ENCODE assay signal across 12 cellular contexts in the genomic region with DNA sequence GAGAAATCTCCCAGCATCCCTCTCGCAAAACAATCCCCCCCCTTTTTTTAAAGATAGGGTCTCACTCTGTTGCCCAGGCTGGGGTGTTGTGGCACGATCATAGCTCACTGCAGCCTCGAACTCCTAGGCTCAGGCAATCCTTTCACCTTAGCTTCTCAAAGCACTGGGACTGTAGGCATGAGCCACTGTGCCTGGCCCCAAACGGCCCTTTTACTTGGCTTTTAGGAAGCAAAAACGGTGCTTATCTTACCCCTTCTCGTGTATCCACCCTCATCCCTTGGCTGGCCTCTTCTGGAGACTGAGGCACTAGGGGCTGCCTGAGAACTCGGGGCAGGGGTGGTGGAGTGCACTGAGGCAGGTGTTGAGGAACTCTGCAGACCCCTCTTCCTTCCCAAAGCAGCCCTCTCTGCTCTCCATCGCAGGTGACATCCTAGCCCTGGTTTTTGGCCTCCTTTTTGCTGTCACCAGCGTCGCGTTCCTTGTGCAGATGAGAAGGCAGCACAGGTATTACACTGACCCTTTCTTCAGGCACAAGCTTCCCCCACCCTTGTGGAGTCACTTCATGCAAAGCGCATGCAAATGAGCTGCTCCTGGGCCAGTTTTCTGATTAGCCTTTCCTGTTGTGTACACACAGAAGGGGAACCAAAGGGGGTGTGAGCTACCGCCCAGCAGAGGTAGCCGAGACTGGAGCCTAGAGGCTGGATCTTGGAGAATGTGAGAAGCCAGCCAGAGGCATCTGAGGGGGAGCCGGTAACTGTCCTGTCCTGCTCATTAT. TPM values are rescaled to one million over a fixed set of nuclear protein-coding genes. Genes with fewer than 3 reads are reported as not detected.
A peak's percentile ranks its signal among the peaks of the same experiment; 100 is the strongest.
DNase-seq lines count a peak whose midpoint lies in the region; ATAC-seq and TF ChIP-seq lines count a peak whose summit lies in the region.
"Had no signal": no experiment of that assay in that cellular context is flagged by ENCODE, and none has a peak within 500 bp of the region (broad histone marks: within the 10 kb centered on the region; RNA-seq: fewer than 3 reads in every experiment).

No MANE protein-coding gene starts in this region.

- no peaks in the 10 kb centered on the region for H3K9me3 ChIP-seq in NT2/D1 (ENCODE audit: insufficient read depth, low read length)
- no peaks in the 10 kb centered on the region for H3K9me3 ChIP-seq in gastroesophageal sphincter
- H3K9me3 ChIP-seq: heart left ventricle, SJCRH30 had no signal

- H3K4me3 ChIP-seq in NT2/D1 (ENCODE audit: insufficient read length, low read depth), result no peak overlapping the region
- H3K4me3 ChIP-seq in gastroesophageal sphincter, result no peak overlapping the region
- H3K4me3 ChIP-seq: heart left ventricle, SJCRH30 had no signal

- DNase-seq in AG08396 (ENCODE audit: low spot score) (peak; percentile 52), GM20000 (ENCODE audit: low spot score) (peak; percentile 66), NT2/D1 (ENCODE audit: low read depth, low spot score) (peak; percentile 72), retina (no peak)
- no peak for DNase-seq in activated CD8-positive, alpha-beta memory T cell treated with anti-CD3 and anti-CD28 coated beads, Interleukin-2, amount 50 U/mL, for 4 hours
- DNase-seq: activated CD4-positive, alpha-beta memory T cell treated with anti-CD3 and anti-CD28 coated beads for 36 hours; heart left ventricle; SJCRH30 had no signal

- ATAC-seq in gastroesophageal sphincter (peak; percentile 56), GM21786 (IDR thresholded peaks at IDR 0.05; ENCODE audit: unreplicated experiment) (no peak), GM21717 (IDR thresholded peaks at IDR 0.05; ENCODE audit: unreplicated experiment) (no peak)
- ATAC-seq: natural killer cell treated with Interleukin-12 subunit alpha and Interleukin-12 subunit beta and Interleukin-15 and Interleukin-18, amount 100 ng/mL, for 72 hours had no signal

- peaks cover 43% of the 10 kb centered on the region for H3K36me3 ChIP-seq in NT2/D1 (ENCODE audit: insufficient read depth, insufficient read length, low read length)
- H3K36me3 ChIP-seq in gastroesophageal sphincter, result peaks cover 0 to 40% of the 10 kb centered on the region in 2 donors

- H3K4me1 ChIP-seq in NT2/D1 (ENCODE audit: insufficient read depth, insufficient read length) (peaks cover 24% of the 10 kb centered on the region), gastroesophageal sphincter (peaks cover 0 to 69% (median 8%) of the 10 kb centered on the region in 3 donors)
- H3K4me1 ChIP-seq: SJCRH30 had no signal

- H3K9ac ChIP-seq in NT2/D1 (ENCODE audit: insufficient read length, low read depth), result no peak overlapping the region

- TF ChIP-seq CTCF in GM20000 (IDR thresholded peaks at IDR 0.05; ENCODE audit: extremely low read depth, missing control alignments) (no peak), gastroesophageal sphincter (IDR thresholded peaks at IDR 0.05) (no peak)

- TF ChIP-seq POLR2A in gastroesophageal sphincter (IDR thresholded peaks at IDR 0.05), result peak in 1 of 2 donors; percentile 57

- WGBS in gastroesophageal sphincter (ENCODE audit: low coverage in 1 of 2), 2 donors, result 28 to 39% methylated on average over 8 to 9 of the region's 15 CpGs

- peak overlapping the region; percentile 11 to 98 (median 90) for H3K27ac ChIP-seq in gastroesophageal sphincter
- H3K27ac ChIP-seq: SJCRH30 had no signal

- no peaks in the 10 kb centered on the region for H3K27me3 ChIP-seq in NT2/D1 (ENCODE audit: insufficient read depth, insufficient read length)
- no peaks in the 10 kb centered on the region for H3K27me3 ChIP-seq in gastroesophageal sphincter
- H3K27me3 ChIP-seq: SJCRH30 had no signal

- no peak for TF ChIP-seq EP300 in gastroesophageal sphincter (IDR thresholded peaks at IDR 0.05)

RNA-seq across cellular contexts. Expression of gene CA9, which starts 6.8 kb away (rescaled TPM):
- total RNA-seq in gastroesophageal sphincter, result 1 to 10 TPM in 1 of 4 donors, not detected in 3; 3.9 TPM
- total RNA-seq: natural killer cell treated with Interleukin-12 subunit alpha and Interleukin-12 subunit beta and Interleukin-15 and Interleukin-18, amount 100 ng/mL, for 72 hours had no signal

RNA-seq across cellular contexts. Expression of gene TPM2, which starts 9.2 kb away (rescaled TPM):
- total RNA-seq in gastroesophageal sphincter, result over 10,000 TPM in 3 of 4 donors, 1,000 to 10,000 TPM in 1; 7,572 to 13,568 (median 12,084) TPM

RNA-seq across cellular contexts. Expression of gene ARHGEF39, which starts 15.5 kb away (rescaled TPM):
- total RNA-seq in gastroesophageal sphincter, result 1 to 10 TPM in 2 of 4 donors, under 1 TPM in 2; 0.52 to 2.2 (median 0.81) TPM

RNA-seq across cellular contexts. Expression of gene CCDC107, which starts 22.4 kb away (rescaled TPM):
- 10 to 100 TPM; 61.9 to 94.2 (median 87.0) TPM for total RNA-seq in gastroesophageal sphincter

RNA-seq across cellular contexts. Expression of gene RMRP, which starts 22.7 kb away (rescaled TPM):
- 1,000 to 10,000 TPM; 1,650 to 4,855 (median 3,807) TPM for total RNA-seq in gastroesophageal sphincter

Comparison
In these comparisons a context has a peak if more than half of its experiments do, and no peak if none do; other contexts are left out.
1. DNase-seq: peak in AG08396 (single experiment), GM20000 (single experiment) and NT2/D1 (single experiment); none in retina (single experiment) and activated CD8-positive, alpha-beta memory T cell treated with anti-CD3 and anti-CD28 coated beads, Interleukin-2, amount 50 U/mL, for 4 hours (single experiment).